ENCODE assay signal across 25 cellular contexts in genomic region chr15:36053746-36054145, GRCh38.
"Had no signal": no experiment of that assay in that cellular context is flagged by ENCODE, and none has a peak within 500 bp of the region (broad histone marks: within the 10 kb centered on the region; RNA-seq: fewer than 3 reads in every experiment).

No MANE protein-coding gene starts in this region.

- H3K27me3 ChIP-seq: cardiac muscle cell, pancreas, tibial artery had no signal

- H3K9me3 Mint-ChIP-seq: activated naive CD4-positive, alpha-beta T cell treated with anti-CD3 and anti-CD28 coated beads for 36 hours; nephron progenitor cell had no signal

- H3K9me3 ChIP-seq: mucosa of descending colon, pancreas, tibial artery had no signal

- DNase-seq: activated CD4-positive, alpha-beta memory T cell treated with anti-CD3 and anti-CD28 coated beads, Interleukin-2, amount 10 ng/mL, durations not matched to agents 7 days and 5 days; activated CD4-positive, alpha-beta T cell treated with anti-CD3 and anti-CD28 coated beads, Interleukin-2, amount 10 ng/mL, durations not matched to agents 24 days and 14 days; activated effector memory CD4-positive, alpha-beta T cell treated with Interleukin-2 at 50 U/mL for 16 hours; activated naive CD4-positive, alpha-beta T cell treated with anti-CD3 and anti-CD28 coated beads for 36 hours; activated naive CD8-positive, alpha-beta T cell treated with anti-CD3 and anti-CD28 coated beads, Interleukin-2, amount 10 ng/mL, durations not matched to agents 7 days and 5 days; activated T-cell treated with anti-CD3 and anti-CD28 coated beads, Interleukin-2, amount 50 U/mL, for 72 hours; amygdala; effector CD4-positive, alpha-beta T cell; foreskin melanocyte; hippocampal formation; left cardiac atrium; mesenchymal stem cell; mucosa of descending colon; nephron progenitor cell; pancreas; small intestine; stimulated activated CD4-positive, alpha-beta T cell treated with anti-CD3 and anti-CD28 coated beads, Interleukin-2, amount 100 ng/mL, for 24 hours; stimulated activated naive CD8-positive, alpha-beta T cell treated with anti-CD3 and anti-CD28 coated beads, Interleukin-15, amount 100 ng/mL, for 72 hours; tibial artery had no signal

- H3K4me1 Mint-ChIP-seq: activated CD4-positive, alpha-beta memory T cell treated with anti-CD3 and anti-CD28 coated beads, Interleukin-2, amount 10 ng/mL, durations not matched to agents 7 days and 5 days; activated CD4-positive, alpha-beta T cell treated with anti-CD3 and anti-CD28 coated beads, Interleukin-2, amount 10 ng/mL, durations not matched to agents 24 days and 14 days; activated naive CD8-positive, alpha-beta T cell treated with anti-CD3 and anti-CD28 coated beads, Interleukin-2, amount 10 ng/mL, durations not matched to agents 7 days and 5 days; stimulated activated effector memory CD8-positive, alpha-beta T cell treated with anti-CD3 and anti-CD28 coated beads, Interleukin-12 subunit alpha, Interleukin-12 subunit beta, amount 100 ng/mL, for 72 hours; stimulated activated naive CD8-positive, alpha-beta T cell treated with anti-CD3 and anti-CD28 coated beads, Interleukin-15, amount 100 ng/mL, for 72 hours had no signal

- H3K36me3 ChIP-seq: cardiac muscle cell, pancreas, tibial artery had no signal

- H3K27me3 Mint-ChIP-seq: activated CD4-positive, alpha-beta memory T cell treated with anti-CD3 and anti-CD28 coated beads, Interleukin-2, amount 10 ng/mL, durations not matched to agents 7 days and 5 days; activated CD4-positive, alpha-beta T cell treated with anti-CD3 and anti-CD28 coated beads, Interleukin-2, amount 10 ng/mL, durations not matched to agents 24 days and 14 days; activated naive CD8-positive, alpha-beta T cell treated with anti-CD3 and anti-CD28 coated beads, Interleukin-2, amount 10 ng/mL, durations not matched to agents 7 days and 5 days; stimulated activated naive CD8-positive, alpha-beta T cell treated with anti-CD3 and anti-CD28 coated beads, Interleukin-15, amount 100 ng/mL, for 72 hours had no signal

- H3K4me3 Mint-ChIP-seq: activated CD4-positive, alpha-beta memory T cell treated with anti-CD3 and anti-CD28 coated beads, Interleukin-2, amount 10 ng/mL, durations not matched to agents 7 days and 5 days; activated CD4-positive, alpha-beta T cell treated with anti-CD3 and anti-CD28 coated beads, Interleukin-2, amount 10 ng/mL, durations not matched to agents 24 days and 14 days; activated naive CD4-positive, alpha-beta T cell treated with anti-CD3 and anti-CD28 coated beads for 36 hours; activated naive CD8-positive, alpha-beta T cell treated with anti-CD3 and anti-CD28 coated beads, Interleukin-2, amount 10 ng/mL, durations not matched to agents 7 days and 5 days; activated T-cell treated with anti-CD3 and anti-CD28 coated beads, Interleukin-2, amount 50 U/mL, for 72 hours; nephron progenitor cell; stimulated activated effector memory CD8-positive, alpha-beta T cell treated with anti-CD3 and anti-CD28 coated beads, Interleukin-12 subunit alpha, Interleukin-12 subunit beta, amount 100 ng/mL, for 72 hours; stimulated activated naive CD8-positive, alpha-beta T cell treated with anti-CD3 and anti-CD28 coated beads, Interleukin-15, amount 100 ng/mL, for 72 hours; T-helper 2 cell treated with Interferon-gamma antibody and Interleukin-4, amounts not matched to agents 5 μg/mL and 100 μg/mL, for 36 hours had no signal

- H3K4me1 ChIP-seq: pancreas, tibial artery had no signal

- H3K27ac Mint-ChIP-seq: activated CD4-positive, alpha-beta memory T cell treated with anti-CD3 and anti-CD28 coated beads, Interleukin-2, amount 10 ng/mL, durations not matched to agents 7 days and 5 days; activated CD4-positive, alpha-beta T cell treated with anti-CD3 and anti-CD28 coated beads, Interleukin-2, amount 10 ng/mL, durations not matched to agents 24 days and 14 days; activated naive CD4-positive, alpha-beta T cell treated with anti-CD3 and anti-CD28 coated beads for 36 hours; activated naive CD8-positive, alpha-beta T cell treated with anti-CD3 and anti-CD28 coated beads, Interleukin-2, amount 10 ng/mL, durations not matched to agents 7 days and 5 days; activated T-cell treated with anti-CD3 and anti-CD28 coated beads, Interleukin-2, amount 50 U/mL, for 72 hours; stimulated activated effector memory CD8-positive, alpha-beta T cell treated with anti-CD3 and anti-CD28 coated beads, Interleukin-12 subunit alpha, Interleukin-12 subunit beta, amount 100 ng/mL, for 72 hours; stimulated activated naive CD8-positive, alpha-beta T cell treated with anti-CD3 and anti-CD28 coated beads, Interleukin-15, amount 100 ng/mL, for 72 hours; T-helper 2 cell treated with Interferon-gamma antibody and Interleukin-4, amounts not matched to agents 5 μg/mL and 100 μg/mL, for 36 hours had no signal

- H3K36me3 Mint-ChIP-seq: activated naive CD8-positive, alpha-beta T cell treated with anti-CD3 and anti-CD28 coated beads, Interleukin-2, amount 10 ng/mL, durations not matched to agents 7 days and 5 days; stimulated activated effector memory CD8-positive, alpha-beta T cell treated with anti-CD3 and anti-CD28 coated beads, Interleukin-12 subunit alpha, Interleukin-12 subunit beta, amount 100 ng/mL, for 72 hours had no signal

- ATAC-seq: activated CD4-positive, CD25-positive, alpha-beta regulatory T cell treated with anti-CD3 and anti-CD28 coated beads, Interleukin-2, amount 50 U/mL, for 24 hours; activated T-cell treated with anti-CD3 and anti-CD28 coated beads, Interleukin-2, amount 50 U/mL, for 72 hours; left cardiac atrium; mucosa of descending colon; pancreas; sciatic nerve; stimulated activated effector memory CD8-positive, alpha-beta T cell treated with anti-CD3 and anti-CD28 coated beads, Interleukin-12 subunit alpha, Interleukin-12 subunit beta, amount 100 ng/mL, for 72 hours; stimulated activated naive CD8-positive, alpha-beta T cell treated with anti-CD3 and anti-CD28 coated beads, Interleukin-15, amount 100 ng/mL, for 72 hours had no signal

- H3K27ac ChIP-seq: cardiac muscle cell, pancreas, tibial artery, VCaP had no signal

- H3K4me3 ChIP-seq: cardiac muscle cell, mucosa of descending colon, pancreas, tibial artery had no signal
